Comparison of ENCODE assay signal across 1 cellular context in the genomic region with DNA sequence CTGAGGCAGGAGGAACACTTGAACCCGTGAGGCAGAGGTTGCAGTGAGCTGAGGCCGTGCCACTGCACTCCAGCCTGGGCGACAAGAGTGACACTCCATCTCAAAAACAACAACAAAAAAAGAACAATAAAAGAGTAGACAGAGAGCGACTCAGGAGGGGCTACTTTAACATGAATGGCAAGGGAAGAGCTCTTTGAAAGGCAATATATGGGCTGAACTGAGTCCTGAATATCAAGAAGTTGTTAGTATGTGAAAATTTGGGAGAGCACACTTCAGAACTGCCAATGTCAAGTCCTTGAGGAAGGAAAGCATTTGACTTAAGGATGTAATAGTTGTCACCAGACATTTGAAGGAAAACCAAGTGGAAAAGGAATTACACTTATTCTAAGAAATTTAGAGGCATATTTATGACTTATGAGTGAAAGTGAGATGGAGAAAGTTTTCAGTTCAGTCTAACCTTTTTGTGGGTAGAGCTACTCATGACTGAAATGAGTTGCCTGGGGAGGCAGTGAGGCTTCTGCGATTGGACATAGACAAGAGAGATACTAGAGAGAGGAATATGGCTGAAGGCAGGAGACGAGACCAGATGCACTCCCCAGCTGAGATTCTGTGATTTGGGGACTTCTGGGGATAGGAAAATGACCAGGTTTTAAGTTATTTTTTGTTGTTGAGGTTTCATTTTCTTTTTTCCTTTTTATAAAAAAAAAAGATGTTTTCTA.
TF ChIP-seq lines count a peak whose summit lies in the region.

No MANE protein-coding gene starts in this region.

TF ChIP-seq in SK-N-SH, 30 proteins besides CTCF, POLR2A, EP300 and RAD21 (continued from another document):
- TF ChIP-seq POLR2AphosphoS5 (IDR thresholded peaks at IDR 0.05; ENCODE audit: low read depth, low read length), result no peak
